16 cellular contexts compared by ENCODE assay signal in the genomic region with DNA sequence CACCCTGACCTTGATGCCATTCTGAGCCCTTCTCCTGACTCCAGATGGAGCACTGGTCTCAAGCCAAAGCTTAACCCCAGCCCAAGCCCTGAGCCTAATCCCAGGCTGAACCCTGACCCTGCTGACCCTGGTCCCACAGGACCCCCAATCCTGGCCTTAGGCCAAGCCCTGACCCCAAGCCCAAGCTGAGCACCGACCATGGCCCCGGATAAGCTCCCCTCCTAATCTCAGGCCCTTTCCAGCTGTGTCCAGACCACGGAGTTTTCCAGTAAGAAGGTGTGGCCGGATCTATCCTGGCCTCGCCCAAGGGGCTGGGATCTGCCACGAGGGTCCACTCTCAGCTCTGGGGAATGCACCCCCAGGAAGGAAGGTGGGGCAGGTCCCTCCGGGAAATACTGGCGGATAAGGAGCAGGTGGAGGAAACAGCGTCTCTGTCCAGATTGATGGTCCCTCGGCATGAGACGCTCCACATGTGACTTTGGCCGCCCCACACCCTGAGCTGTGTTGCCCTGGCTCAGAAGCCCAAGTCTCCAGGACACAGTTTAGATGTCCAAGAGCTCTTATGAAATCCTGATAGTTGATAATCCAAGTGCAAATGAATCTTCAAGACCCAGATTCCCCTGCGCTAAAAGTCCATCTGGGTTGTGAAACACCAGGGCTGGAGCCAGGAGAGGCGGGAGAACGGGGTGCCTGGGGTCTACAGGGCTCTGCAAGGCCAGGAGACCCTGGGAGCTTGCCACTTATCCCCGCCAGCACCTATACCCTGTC. TPM values are rescaled to one million over a fixed set of nuclear protein-coding genes. Genes with fewer than 3 reads are reported as not detected.
DNase-seq lines count a peak whose midpoint lies in the region; ATAC-seq and TF ChIP-seq lines count a peak whose summit lies in the region.
"Had no signal": no experiment of that assay in that cellular context is flagged by ENCODE, and none has a peak within 500 bp of the region (broad histone marks: within the 10 kb centered on the region; RNA-seq: fewer than 3 reads in every experiment).

No MANE protein-coding gene starts in this region.

- no peak overlapping the region for H3T11ph ChIP-seq in H9 (ENCODE audit: low read length)

- peaks cover 50 to 90% (median 67%) of the 10 kb centered on the region in 4 donors for H3K36me3 ChIP-seq in esophagus muscularis mucosa
- peaks cover 16% of the 10 kb centered on the region for H3K36me3 ChIP-seq in suprapubic skin
- H3K36me3 ChIP-seq in H7 (replicated peaks; ENCODE audit: control insufficient read depth, insufficient read depth, low read length): no peaks in the 10 kb centered on the region

- H3K27ac Mint-ChIP-seq in H9 (peak overlapping the region in 2 of 3 experiments; percentile 4 to 64; a peak in 3 of 7 replicates), nephron (peak overlapping the region; percentile 38 to 74 (median 68))
- H3K27ac Mint-ChIP-seq: activated naive CD8-positive, alpha-beta T cell treated with anti-CD3 and anti-CD28 coated beads, Interleukin-2, amount 10 ng/mL, durations not matched to agents 7 days and 5 days; activated T-cell treated with anti-CD3 and anti-CD28 coated beads, Interleukin-2, amount 50 U/mL, for 72 hours; CD4-positive, CD25-positive, alpha-beta regulatory T cell; natural killer cell had no signal

- H2BK12ac ChIP-seq in H9 (ENCODE audit: insufficient read length, low read depth, low read length): no peak overlapping the region

- no peaks in the 10 kb centered on the region for H3K9me3 Mint-ChIP-seq in H9
- H3K9me3 Mint-ChIP-seq in nephron: no peaks in the 10 kb centered on the region
- H3K9me3 Mint-ChIP-seq: activated naive CD8-positive, alpha-beta T cell treated with anti-CD3 and anti-CD28 coated beads, Interleukin-2, amount 10 ng/mL, durations not matched to agents 7 days and 5 days; activated T-cell treated with anti-CD3 and anti-CD28 coated beads, Interleukin-2, amount 50 U/mL, for 72 hours; CD4-positive, CD25-positive, alpha-beta regulatory T cell; natural killer cell had no signal

- TF ChIP-seq CTCF in H9 (conservative IDR thresholded peaks at IDR 0.05) (no peak), esophagus muscularis mucosa (IDR thresholded peaks at IDR 0.05) (no peak), nephron (IDR thresholded peaks at IDR 0.05; ENCODE audit: unreplicated experiment in 3 of 3) (no peak), suprapubic skin (IDR thresholded peaks at IDR 0.05) (no peak)

- H2AFZ ChIP-seq in H9 (ENCODE audit: low read length): no peak overlapping the region

- no peak overlapping the region for H2BK15ac ChIP-seq in H9 (ENCODE audit: low read depth, low read length)

- WGBS in H9 (ENCODE audit: extremely low coverage, insufficient read length, low lambda C conversion rate): no CpG with 5 or more reads among the region's 16 CpGs
- WGBS in esophagus muscularis mucosa: 87% methylated on average over 6 of the region's 16 CpGs
- 60% methylated on average over 14 of the region's 16 CpGs for WGBS in suprapubic skin

- H3K27ac ChIP-seq in H9 (ENCODE audit: insufficient read length, low read depth, low read length): no peak overlapping the region
- H3K27ac ChIP-seq in esophagus muscularis mucosa (replicated peaks in 1 of 4): peak overlapping the region; percentile 51 to 71 (median 60)
- peak overlapping the region; percentile 54 for H3K27ac ChIP-seq in suprapubic skin

- H4K8ac ChIP-seq in H9 (replicated peaks; ENCODE audit: insufficient read length, low read depth, low read length): no peak overlapping the region

- no peaks in the 10 kb centered on the region for H3K79me1 ChIP-seq in H9 (ENCODE audit: insufficient read depth, low read depth, low read length, poor library complexity, severe bottlenecking)

- no peak for DNase-seq in H9
- DNase-seq in esophagus muscularis mucosa (ENCODE audit: extremely low spot score): no peak
- DNase-seq in suprapubic skin (ENCODE audit: low spot score in 2 of 2): no peak
- no peak for DNase-seq in H7
- DNase-seq in activated naive CD4-positive, alpha-beta T cell treated with Interleukin-2 at 50 U/mL for 16 hours: no peak
- DNase-seq in GOT3 (lab: John Stamatoyannopoulos, UW): no peak
- DNase-seq: ACHN; activated CD4-positive, alpha-beta T cell treated with anti-CD3 and anti-CD28 coated beads, Interleukin-2, amount 50 U/mL, for 48 hours; activated naive CD8-positive, alpha-beta T cell treated with anti-CD3 and anti-CD28 coated beads, Interleukin-2, amount 10 ng/mL, durations not matched to agents 7 days and 5 days; activated T-cell treated with anti-CD3 and anti-CD28 coated beads, Interleukin-2, amount 50 U/mL, for 72 hours; CD4-positive, CD25-positive, alpha-beta regulatory T cell; DMS79; natural killer cell; retina had no signal

- H3K27me3 ChIP-seq in H9 (ENCODE audit: insufficient read depth, low read length) (no peaks in the 10 kb centered on the region), esophagus muscularis mucosa (no peaks in the 10 kb centered on the region), suprapubic skin (no peaks in the 10 kb centered on the region), H7 (ENCODE audit: control insufficient read depth, insufficient read depth, low read length) (no peaks in the 10 kb centered on the region)

- H3K9me3 ChIP-seq in H9 (ENCODE audit: control insufficient read depth, low read depth, low read length): no peaks in the 10 kb centered on the region
- no peaks in the 10 kb centered on the region for H3K9me3 ChIP-seq in esophagus muscularis mucosa
- H3K9me3 ChIP-seq in suprapubic skin: no peaks in the 10 kb centered on the region

- no peak overlapping the region for H2BK120ac ChIP-seq in H9 (ENCODE audit: low read depth, low read length, poor library complexity, severe bottlenecking)

- no peak overlapping the region for H3K56ac ChIP-seq in H9 (ENCODE audit: insufficient read length, low read depth, low read length)

- no peak overlapping the region for H3K9ac ChIP-seq in H9 (ENCODE audit: extremely low read depth, insufficient read length, low read length)

- peak overlapping the region; percentile 17 for H3K18ac ChIP-seq in H9 (ENCODE audit: insufficient read length, low read depth, low read length)

- H4K5ac ChIP-seq in H9 (ENCODE audit: insufficient read length, low read depth, low read length): no peak overlapping the region

- no peak overlapping the region for H2BK5ac ChIP-seq in H9 (ENCODE audit: insufficient read length, low read length)

- H3K27me3 Mint-ChIP-seq in H9 (ENCODE audit: low read depth): peaks cover 3% of the 10 kb centered on the region; the same call in 1 of the 2 replicates
- peaks cover 4% of the 10 kb centered on the region for H3K27me3 Mint-ChIP-seq in nephron (ENCODE audit: low read depth)
- H3K27me3 Mint-ChIP-seq: activated naive CD8-positive, alpha-beta T cell treated with anti-CD3 and anti-CD28 coated beads, Interleukin-2, amount 10 ng/mL, durations not matched to agents 7 days and 5 days had no signal

- H2AK5ac ChIP-seq in H9 (ENCODE audit: insufficient read length, low read length): no peak overlapping the region

- H3K4ac ChIP-seq in H9 (ENCODE audit: low read depth, low read length): no peak overlapping the region

- TF ChIP-seq POLR2A in esophagus muscularis mucosa (IDR thresholded peaks at IDR 0.05; ENCODE audit: low read depth) (no peak), suprapubic skin (IDR thresholded peaks at IDR 0.05) (no peak)

- H3K4me1 ChIP-seq in H9 (ENCODE audit: insufficient read depth, low read length): no peaks in the 10 kb centered on the region; the same call in 1 of the 2 replicates
- peaks cover 24 to 68% (median 65%) of the 10 kb centered on the region in 4 donors for H3K4me1 ChIP-seq in esophagus muscularis mucosa
- peaks cover 63% of the 10 kb centered on the region for H3K4me1 ChIP-seq in suprapubic skin

- no peak overlapping the region; the same call in 1 of the 2 replicates for H3K14ac ChIP-seq in H9 (ENCODE audit: insufficient read depth, low read length)

- H3K4me1 Mint-ChIP-seq in H9: peaks cover 18 to 29% of the 10 kb centered on the region in 2 experiments
- H3K4me1 Mint-ChIP-seq in nephron: peaks cover 29% of the 10 kb centered on the region
- H3K4me1 Mint-ChIP-seq: activated naive CD8-positive, alpha-beta T cell treated with anti-CD3 and anti-CD28 coated beads, Interleukin-2, amount 10 ng/mL, durations not matched to agents 7 days and 5 days; CD4-positive, CD25-positive, alpha-beta regulatory T cell; natural killer cell had no signal

- no peak overlapping the region for H4K91ac ChIP-seq in H9 (ENCODE audit: insufficient read length, low read depth, low read length)

- H3K4me3 ChIP-seq in esophagus muscularis mucosa (no peak overlapping the region), suprapubic skin (no peak overlapping the region), H7 (ENCODE audit: insufficient read depth, low read depth, low read length) (no peak overlapping the region)

- no peak overlapping the region for H3K4me3 Mint-ChIP-seq in H9
- H3K4me3 Mint-ChIP-seq in nephron: no peak overlapping the region
- H3K4me3 Mint-ChIP-seq: activated naive CD8-positive, alpha-beta T cell treated with anti-CD3 and anti-CD28 coated beads, Interleukin-2, amount 10 ng/mL, durations not matched to agents 7 days and 5 days; activated T-cell treated with anti-CD3 and anti-CD28 coated beads, Interleukin-2, amount 50 U/mL, for 72 hours; CD4-positive, CD25-positive, alpha-beta regulatory T cell; natural killer cell had no signal

- H3K23ac ChIP-seq in H9 (ENCODE audit: insufficient read length, low read depth, low read length): no peak overlapping the region

- no peak for ATAC-seq in GM21423 (IDR thresholded peaks at IDR 0.05; ENCODE audit: unreplicated experiment)
- ATAC-seq: activated T-cell treated with anti-CD3 and anti-CD28 coated beads, Interleukin-2, amount 50 U/mL, for 72 hours; natural killer cell had no signal

- H3K23me2 ChIP-seq in H9 (ENCODE audit: insufficient read length, low read depth, low read length, poor library complexity, severe bottlenecking): no peaks in the 10 kb centered on the region

- no peaks in the 10 kb centered on the region for H4K20me1 ChIP-seq in H9 (ENCODE audit: control insufficient read depth, insufficient read depth, insufficient read length)

- H3K79me2 ChIP-seq in H9 (ENCODE audit: insufficient read depth, low read length): no peaks in the 10 kb centered on the region

- H3K36me3 Mint-ChIP-seq in H9 (ENCODE audit: insufficient read depth in 1 of 3, low read depth in 3 of 3): no peaks in the 10 kb centered on the region
- H3K36me3 Mint-ChIP-seq in nephron (ENCODE audit: low read depth): no peaks in the 10 kb centered on the region
- H3K36me3 Mint-ChIP-seq: activated naive CD8-positive, alpha-beta T cell treated with anti-CD3 and anti-CD28 coated beads, Interleukin-2, amount 10 ng/mL, durations not matched to agents 7 days and 5 days; CD4-positive, CD25-positive, alpha-beta regulatory T cell; natural killer cell had no signal

- intact Hi-C loops in esophagus muscularis mucosa (cut with DNase I): no loop called here

- no peak overlapping the region for H3K4me2 ChIP-seq in H9 (ENCODE audit: insufficient read depth, insufficient read length, low read length)

- TF ChIP-seq EP300 in esophagus muscularis mucosa (IDR thresholded peaks at IDR 0.05): no peak
- no peak for TF ChIP-seq EP300 in suprapubic skin (IDR thresholded peaks at IDR 0.05)

- no peak overlapping the region for H2BK20ac ChIP-seq in H9 (ENCODE audit: low read depth, low read length, poor library complexity, severe bottlenecking)

RNA-seq across cellular contexts. Expression of a gene that starts 10.4 kb away (rescaled TPM):
- total RNA-seq in H9 (2021): 0.37 and 0.55 TPM in 2 replicates
- total RNA-seq in esophagus muscularis mucosa: 100 to 1,000 TPM; 337 to 646 (median 447) TPM
- 10 to 100 TPM in 3 of 4 donors, 1 to 10 TPM in 1; 7.7 to 30.7 (median 25.1) TPM for total RNA-seq in suprapubic skin
- 2.7 and 5.3 TPM in 2 replicates for total RNA-seq in H7 (2014; rRNA removed; shearing (Covaris generic))
- total RNA-seq: activated naive CD8-positive, alpha-beta T cell treated with anti-CD3 and anti-CD28 coated beads, Interleukin-2, amount 10 ng/mL, durations not matched to agents 7 days and 5 days; activated T-cell treated with anti-CD3 and anti-CD28 coated beads, Interleukin-2, amount 50 U/mL, for 72 hours had no signal

RNA-seq across cellular contexts. Expression of a gene that starts 45.2 kb away (rescaled TPM):
- 63.0 and 63.8 TPM in 2 replicates for total RNA-seq in H9 (2021)
- 10 to 100 TPM in 3 of 4 donors, 1 to 10 TPM in 1; 10.0 to 19.3 (median 11.9) TPM for total RNA-seq in esophagus muscularis mucosa
- 10 to 100 TPM; 12.8 to 21.5 (median 17.2) TPM for total RNA-seq in suprapubic skin
- total RNA-seq in H7 (2014; rRNA removed; shearing (Covaris generic)): 99.4 and 108 TPM in 2 replicates

Comparison
In these comparisons a context has a peak if more than half of its experiments do, and no peak if none do; other contexts are left out.
1. RNA of a gene that starts 10.4 kb away (total RNA-seq): 337 to 646 TPM in esophagus muscularis mucosa; 7.7 to 30.7 TPM in suprapubic skin, 2.7 to 5.3 TPM in H7 and 0.37 to 0.55 TPM in H9; every median in the first group is over 10 times any median in the second.